In genomic region chr2:55862269-55862668, GRCh38 we compare ENCODE assay signal across 11 cellular contexts.
A peak's percentile ranks its signal among the peaks of the same experiment; 100 is the strongest.
DNase-seq lines count a peak whose midpoint lies in the region; ATAC-seq and TF ChIP-seq lines count a peak whose summit lies in the region.
"Had no signal": no experiment of that assay in that cellular context is flagged by ENCODE, and none has a peak within 500 bp of the region (broad histone marks: within the 10 kb centered on the region; RNA-seq: fewer than 3 reads in every experiment).

No MANE protein-coding gene starts in this region.

- H3K27ac Mint-ChIP-seq in effector memory CD8-positive, alpha-beta T cell: no peak overlapping the region
- H3K27ac Mint-ChIP-seq: activated naive CD8-positive, alpha-beta T cell; immature natural killer cell had no signal

- TF ChIP-seq POLR2A in transverse colon (IDR thresholded peaks at IDR 0.05): no peak

- 61 to 75% methylated on average over 3 of the region's 3 CpGs for WGBS in transverse colon (ENCODE audit: low coverage in 1 of 2), 2 donors

- ATAC-seq in effector memory CD8-positive, alpha-beta T cell (replicated peaks): no peak

- no peak for TF ChIP-seq EP300 in transverse colon (IDR thresholded peaks at IDR 0.05; ENCODE audit: low read depth)

- H3K4me3 ChIP-seq in brain microvascular endothelial cell (ENCODE audit: low read depth, low read length) (no peak overlapping the region), transverse colon (no peak overlapping the region)

- H3K36me3 Mint-ChIP-seq in effector memory CD8-positive, alpha-beta T cell (ENCODE audit: insufficient read depth): no peaks in the 10 kb centered on the region
- H3K36me3 Mint-ChIP-seq: activated naive CD8-positive, alpha-beta T cell; immature natural killer cell had no signal

- no peaks in the 10 kb centered on the region for H3K9me3 ChIP-seq in transverse colon

- H3K27me3 ChIP-seq in brain microvascular endothelial cell (replicated peaks) (no peaks in the 10 kb centered on the region), transverse colon (no peaks in the 10 kb centered on the region)

- in situ Hi-C loops in brain microvascular endothelial cell (cut with HindIII; ENCODE audit: low pct_ligation_motif_present, low sequenced_read_pairs): no loop called here
- in situ Hi-C loops in transverse colon (cut with MboI; ENCODE audit: low pct_ligation_motif_present in 1 of 4, low pct_unique_long_range_greater_than_20kb in 1 of 4, low sequenced_read_pairs in 3 of 4): no loop called here

- no peaks in the 10 kb centered on the region for H3K9me3 Mint-ChIP-seq in effector memory CD8-positive, alpha-beta T cell

- H3K27me3 Mint-ChIP-seq in effector memory CD8-positive, alpha-beta T cell: no peaks in the 10 kb centered on the region

- no peaks in the 10 kb centered on the region for H3K4me1 Mint-ChIP-seq in effector memory CD8-positive, alpha-beta T cell (ENCODE audit: low read depth in 2 of 2)
- H3K4me1 Mint-ChIP-seq: immature natural killer cell had no signal

- H3K27ac ChIP-seq in brain microvascular endothelial cell (peak overlapping the region; percentile 99), transverse colon (peak overlapping the region; percentile 36 to 68 (median 56))

- H3K4me3 Mint-ChIP-seq in effector memory CD8-positive, alpha-beta T cell: no peak overlapping the region
- H3K4me3 Mint-ChIP-seq: activated naive CD8-positive, alpha-beta T cell; immature natural killer cell had no signal

- H3K36me3 ChIP-seq in brain microvascular endothelial cell (replicated peaks) (no peaks in the 10 kb centered on the region), transverse colon (no peaks in the 10 kb centered on the region)

- no peak for TF ChIP-seq CTCF in brain microvascular endothelial cell (IDR thresholded peaks at IDR 0.05; ENCODE audit: low read depth, low read length, missing control alignments)
- no peak for TF ChIP-seq CTCF in transverse colon (IDR thresholded peaks at IDR 0.05)

- no peaks in the 10 kb centered on the region for H3K4me1 ChIP-seq in transverse colon

- DNase-seq in LHCN-M2 (ENCODE audit: low read depth) (peak; percentile 88), brain microvascular endothelial cell (peak; percentile 91), kidney tubule cell (ENCODE audit: low spot score) (peak; percentile 69), transverse colon (no peak), NCI-H1048 (lab: John Stamatoyannopoulos, UW) (no peak), cortex of kidney (lab: John Stamatoyannopoulos, UW) (no peak), NCI-H1092 treated with DMSO at 0.1 percent for 48 hours (lab: John Stamatoyannopoulos, UW) (no peak)
- DNase-seq in effector memory CD8-positive, alpha-beta T cell: no peak
- DNase-seq: immature natural killer cell, NCI-H1417 had no signal

- intact Hi-C loops in transverse colon (cut with DNase I; ENCODE audit: low total_unique reads): no loop called here

Comparison
In these comparisons a context has a peak if more than half of its experiments do, and no peak if none do; other contexts are left out.
1. DNase-seq: peak in LHCN-M2 (single experiment), brain microvascular endothelial cell (single experiment) and kidney tubule cell (single experiment); none in transverse colon (single experiment), NCI-H1048 (single experiment), cortex of kidney (single experiment), NCI-H1092 treated with DMSO at 0.1 percent for 48 hours (single experiment) and effector memory CD8-positive, alpha-beta T cell (0 of 3).